ENCODE assay signal across 20 cellular contexts in the genomic region with DNA sequence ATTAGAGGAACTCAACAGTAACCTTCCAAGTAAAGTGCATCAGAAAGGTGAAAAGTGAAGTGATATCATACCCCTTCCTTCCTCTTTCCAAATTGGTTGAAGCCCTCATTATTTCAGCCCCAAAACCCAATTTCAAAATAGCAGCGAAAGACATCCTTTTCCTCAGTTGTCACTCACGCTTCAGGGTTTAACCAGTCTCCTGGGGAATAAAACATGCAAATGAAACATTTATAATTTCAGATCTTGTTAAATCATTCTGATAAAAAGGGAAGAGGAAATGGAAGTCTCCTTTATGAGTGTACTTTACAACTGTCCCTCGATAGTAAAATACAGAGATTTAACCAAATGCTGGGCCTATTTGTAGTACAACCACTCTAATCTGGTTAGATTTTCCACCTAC. TPM values are rescaled to one million over a fixed set of nuclear protein-coding genes. Genes with fewer than 3 reads are reported as not detected.
DNase-seq lines count a peak whose midpoint lies in the region; ATAC-seq and TF ChIP-seq lines count a peak whose summit lies in the region.
"Had no signal": no experiment of that assay in that cellular context is flagged by ENCODE, and none has a peak within 500 bp of the region (broad histone marks: within the 10 kb centered on the region; RNA-seq: fewer than 3 reads in every experiment).

No MANE protein-coding gene starts in this region.

- H3F3A ChIP-seq in SK-N-SH (replicated peaks; ENCODE audit: insufficient read depth), result no peaks in the 10 kb centered on the region

- DNase-seq in GM06990 (ENCODE audit: extremely low read depth, insufficient read length) (peak; percentile 21), Kasumi-1 (lab: John Stamatoyannopoulos, UW) (peak; percentile 5 to 16), SKM-1 (lab: John Stamatoyannopoulos, UW; ENCODE audit: unreplicated experiment) (peak; percentile 41), spleen (no peak), NCI-H2029 treated with DMSO at 0.1 percent for 48 hours (lab: John Stamatoyannopoulos, UW) (no peak), SK-N-SH (no peak)
- DNase-seq: activated CD4-positive, alpha-beta T cell treated with anti-CD3 and anti-CD28 coated beads, Interleukin-2, amount 50 U/mL, for 48 hours; activated CD4-positive, CD25-positive, alpha-beta regulatory T cell; activated effector memory CD4-positive, alpha-beta T cell treated with Interleukin-2 at 50 U/mL for 16 hours; DMS53; effector CD4-positive, alpha-beta T cell; immature natural killer cell; left ventricle myocardium inferior; MG63; NCI-H1930; NCI-H345; NCI-H82 had no signal

- POLR2A ChIA-PET in SK-N-SH (lab: Yijun Ruan, JAX), result no interaction called here

- ATAC-seq in HG03520 (IDR thresholded peaks at IDR 0.05; ENCODE audit: unreplicated experiment), result no peak

- H3K9me3 ChIP-seq in spleen, result no peaks in the 10 kb centered on the region
- no peaks in the 10 kb centered on the region for H3K9me3 ChIP-seq in SK-N-SH
- H3K9me3 ChIP-seq: left ventricle myocardium inferior, MG63, prostate gland had no signal

- H3K36me3 ChIP-seq in GM06990 (ENCODE audit: control insufficient read depth, insufficient read depth, low read length) (no peaks in the 10 kb centered on the region), spleen (no peaks in the 10 kb centered on the region), SK-N-SH (replicated peaks in 1 of 2; ENCODE audit: control insufficient read depth in 1 of 2, insufficient read depth in 2 of 2, low read length in 1 of 2) (no peaks in the 10 kb centered on the region)
- H3K36me3 ChIP-seq: left ventricle myocardium inferior, MG63, prostate gland had no signal

- CTCF ChIA-PET in SK-N-SH (lab: Yijun Ruan, JAX), result no interaction called here

- TF ChIP-seq EP300 in SK-N-SH (IDR thresholded peaks at IDR 0.05; ENCODE audit: borderline replicate concordance in 1 of 2, low read depth in 1 of 2, low read length in 1 of 2), result no peak

- no peak for TF ChIP-seq RAD21 in SK-N-SH (IDR thresholded peaks at IDR 0.05; ENCODE audit: low read length)

- no peak overlapping the region for H3K9ac ChIP-seq in SK-N-SH

- no peak overlapping the region for H3K4me3 ChIP-seq in GM06990 (replicated peaks; ENCODE audit: low read depth, low read length)
- no peak overlapping the region for H3K4me3 ChIP-seq in spleen
- no peak overlapping the region for H3K4me3 ChIP-seq in SK-N-SH (ENCODE audit: low read depth in 2 of 2, low read length in 1 of 2)
- H3K4me3 ChIP-seq: left ventricle myocardium inferior, MG63, prostate gland had no signal

- TF ChIP-seq CTCF in GM06990 (IDR thresholded peaks at IDR 0.05; ENCODE audit: insufficient read depth, low read length, poor library complexity, severe bottlenecking) (no peak), spleen (IDR thresholded peaks at IDR 0.05 in 8 of 11, conservative IDR thresholded peaks at IDR 0.05 in 3 of 11) (no peak), SK-N-SH (IDR thresholded peaks at IDR 0.05) (no peak)

- peak overlapping the region in 6 of 8 donors; percentile 36 to 77 (median 54) for H3K27ac ChIP-seq in spleen
- no peak overlapping the region for H3K27ac ChIP-seq in SK-N-SH (ENCODE audit: low read depth in 2 of 2, low read length in 1 of 2)
- H3K27ac ChIP-seq: left ventricle myocardium inferior, prostate gland had no signal

- H2AFZ ChIP-seq in SK-N-SH (ENCODE audit: low read depth), result no peak overlapping the region

- no peak for TF ChIP-seq POLR2A in spleen (IDR thresholded peaks at IDR 0.05)

- H3K4me1 ChIP-seq in spleen (peaks cover 0 to 44% (median 7%) of the 10 kb centered on the region in 6 donors), SK-N-SH (ENCODE audit: control insufficient read depth in 1 of 2, insufficient read depth in 2 of 2, low read depth in 1 of 2, low read length in 1 of 2) (no peaks in the 10 kb centered on the region)
- H3K4me1 ChIP-seq: prostate gland had no signal

- intact Hi-C loops in spleen (cut with DNase I; ENCODE audit: low total_unique reads), result no loop called here

- 14 to 26% (median 17%) methylated on average over 3 of the region's 3 CpGs for WGBS in spleen, 5 donors
- WGBS in SK-N-SH (ENCODE audit: low lambda C conversion rate), result 17% methylated on average over 3 of the region's 3 CpGs

- H4K20me1 ChIP-seq in SK-N-SH (ENCODE audit: insufficient read depth), result no peaks in the 10 kb centered on the region

- H3K4me2 ChIP-seq in SK-N-SH, result no peak overlapping the region

- no peaks in the 10 kb centered on the region for H3K79me2 ChIP-seq in SK-N-SH (ENCODE audit: insufficient read depth)

- H3K9me2 ChIP-seq in SK-N-SH, result no peaks in the 10 kb centered on the region

- H3K27me3 ChIP-seq in GM06990 (replicated peaks; ENCODE audit: control insufficient read depth, insufficient read depth, low read length) (no peaks in the 10 kb centered on the region), spleen (replicated peaks in 1 of 7) (no peaks in the 10 kb centered on the region), SK-N-SH (ENCODE audit: insufficient read depth) (peaks cover 5% of the 10 kb centered on the region; the same call in 1 of the 2 replicates)
- H3K27me3 ChIP-seq: MG63 had no signal

TF ChIP-seq in SK-N-SH, 30 proteins besides CTCF, POLR2A, EP300 and RAD21:
- TF ChIP-seq RFX5 (IDR thresholded peaks at IDR 0.05; ENCODE audit: low read length) (no peak), RXRA (IDR thresholded peaks at IDR 0.05; ENCODE audit: borderline replicate concordance, low read depth) (no peak), YY1 (IDR thresholded peaks at IDR 0.05; ENCODE audit: low read depth) (no peak), JUND (IDR thresholded peaks at IDR 0.05) (no peak), SIN3A (IDR thresholded peaks at IDR 0.05; ENCODE audit: borderline replicate concordance, low read depth, low read length) (no peak), FOXJ3 (CRISPR knock-in tag; IDR thresholded peaks at IDR 0.05) (no peak), TAF1 (IDR thresholded peaks at IDR 0.05; ENCODE audit: borderline replicate concordance, low read depth, low read length) (no peak), TCF12 (IDR thresholded peaks at IDR 0.05) (no peak), GABPA (IDR thresholded peaks at IDR 0.05; ENCODE audit: low read depth) (no peak), RCOR1 (IDR thresholded peaks at IDR 0.05; ENCODE audit: low read length) (no peak), FOXM1 (IDR thresholded peaks at IDR 0.05; ENCODE audit: low read depth) (no peak), NRF1 (IDR thresholded peaks at IDR 0.05; ENCODE audit: low read depth, low read length) (no peak), MEF2A (IDR thresholded peaks at IDR 0.05; ENCODE audit: borderline replicate concordance, low read depth) (no peak), ELF1 (IDR thresholded peaks at IDR 0.05) (no peak), POLR2AphosphoS5 (IDR thresholded peaks at IDR 0.05; ENCODE audit: low read depth, low read length) (no peak), GATA2 (CRISPR knock-in tag; IDR thresholded peaks at IDR 0.05) (no peak), NFIC (IDR thresholded peaks at IDR 0.05; ENCODE audit: borderline replicate concordance) (no peak)
- TF ChIP-seq, protein P1, sequence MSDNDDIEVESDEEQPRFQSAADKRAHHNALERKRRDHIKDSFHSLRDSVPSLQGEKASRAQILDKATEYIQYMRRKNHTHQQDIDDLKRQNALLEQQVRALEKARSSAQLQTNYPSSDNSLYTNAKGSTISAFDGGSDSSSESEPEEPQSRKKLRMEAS (IDR thresholded peaks at IDR 0.05; ENCODE audit: low read depth), result no peak
- TF ChIP-seq, protein P2, sequence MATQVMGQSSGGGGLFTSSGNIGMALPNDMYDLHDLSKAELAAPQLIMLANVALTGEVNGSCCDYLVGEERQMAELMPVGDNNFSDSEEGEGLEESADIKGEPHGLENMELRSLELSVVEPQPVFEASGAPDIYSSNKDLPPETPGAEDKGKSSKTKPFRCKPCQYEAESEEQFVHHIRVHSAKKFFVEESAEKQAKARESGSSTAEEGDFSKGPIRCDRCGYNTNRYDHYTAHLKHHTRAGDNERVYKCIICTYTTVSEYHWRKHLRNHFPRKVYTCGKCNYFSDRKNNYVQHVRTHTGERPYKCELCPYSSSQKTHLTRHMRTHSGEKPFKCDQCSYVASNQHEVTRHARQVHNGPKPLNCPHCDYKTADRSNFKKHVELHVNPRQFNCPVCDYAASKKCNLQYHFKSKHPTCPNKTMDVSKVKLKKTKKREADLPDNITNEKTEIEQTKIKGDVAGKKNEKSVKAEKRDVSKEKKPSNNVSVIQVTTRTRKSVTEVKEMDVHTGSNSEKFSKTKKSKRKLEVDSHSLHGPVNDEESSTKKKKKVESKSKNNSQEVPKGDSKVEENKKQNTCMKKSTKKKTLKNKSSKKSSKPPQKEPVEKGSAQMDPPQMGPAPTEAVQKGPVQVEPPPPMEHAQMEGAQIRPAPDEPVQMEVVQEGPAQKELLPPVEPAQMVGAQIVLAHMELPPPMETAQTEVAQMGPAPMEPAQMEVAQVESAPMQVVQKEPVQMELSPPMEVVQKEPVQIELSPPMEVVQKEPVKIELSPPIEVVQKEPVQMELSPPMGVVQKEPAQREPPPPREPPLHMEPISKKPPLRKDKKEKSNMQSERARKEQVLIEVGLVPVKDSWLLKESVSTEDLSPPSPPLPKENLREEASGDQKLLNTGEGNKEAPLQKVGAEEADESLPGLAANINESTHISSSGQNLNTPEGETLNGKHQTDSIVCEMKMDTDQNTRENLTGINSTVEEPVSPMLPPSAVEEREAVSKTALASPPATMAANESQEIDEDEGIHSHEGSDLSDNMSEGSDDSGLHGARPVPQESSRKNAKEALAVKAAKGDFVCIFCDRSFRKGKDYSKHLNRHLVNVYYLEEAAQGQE (IDR thresholded peaks at IDR 0.05; ENCODE audit: low read depth, low read length), result no peak

RNA-seq across cellular contexts. Expression of a gene that starts 22.5 kb away (rescaled TPM):
- 1 to 10 TPM in 6 of 7 donors, under 1 TPM in 1; 0.59 to 9.9 (median 1.8) TPM for total RNA-seq in spleen
- polyA plus RNA-seq in spleen, result under 1 TPM; 0.05 to 0.16 (median 0.15) TPM
- 0.03 and 0.08 TPM in 2 replicates for polyA plus RNA-seq in SK-N-SH (2012; rRNA removed)
- polyA plus RNA-seq in SK-N-SH (2012; cell fraction: cytosol; rRNA removed), result 0.08 and 0.09 TPM in 2 replicates
- polyA plus RNA-seq in SK-N-SH (2012; cell fraction: nucleus; rRNA removed), result 0.06 and 0.12 TPM in 2 replicates
- polyA plus RNA-seq: IgD-negative memory B cell, immature natural killer cell had no signal

Comparison
In these comparisons a context has a peak if more than half of its experiments do, and no peak if none do; other contexts are left out.
1. DNase-seq: peak in GM06990 (single experiment), Kasumi-1 (2 of 2) and SKM-1 (single experiment); none in spleen (single experiment), NCI-H2029 treated with DMSO at 0.1 percent for 48 hours (single experiment) and SK-N-SH (single experiment).
2. H3K27ac ChIP-seq: peak in spleen (6 of 8); none in SK-N-SH (0 of 2).